In the genomic region with DNA sequence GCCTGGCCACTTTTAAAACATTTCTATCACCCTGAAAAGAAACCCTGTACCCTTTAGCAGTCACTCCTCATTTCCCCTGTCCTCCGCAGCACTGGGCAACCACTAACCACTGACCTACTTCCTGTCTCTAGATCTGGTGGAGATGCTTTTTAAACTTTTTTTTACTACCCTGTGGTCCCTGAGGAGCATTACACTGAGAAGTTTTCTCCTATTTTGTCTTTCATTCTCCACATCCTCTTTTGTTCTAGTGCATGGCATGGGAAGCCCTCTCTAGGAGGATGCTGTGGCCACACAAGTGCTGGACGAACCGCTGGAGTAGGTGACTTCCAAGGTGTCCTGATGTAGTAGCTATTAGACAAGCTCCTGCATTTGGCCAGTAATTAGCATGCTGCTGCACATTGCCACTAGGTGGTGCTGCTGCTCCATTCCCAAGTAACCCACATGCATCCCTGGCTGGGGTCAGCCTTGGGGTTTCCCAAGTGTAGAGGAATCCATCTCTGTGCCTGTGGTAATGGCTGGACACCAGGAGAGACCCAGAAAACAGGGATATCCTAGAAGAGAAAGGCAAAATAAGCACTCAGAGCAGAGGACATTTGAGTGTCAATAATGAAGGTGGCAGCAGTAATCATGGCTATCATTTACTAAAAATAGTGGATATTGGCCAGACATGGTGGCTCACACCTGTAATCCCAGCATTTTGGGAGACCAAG, we compare ENCODE assay signal across 1 cellular context.
TF ChIP-seq lines count a peak whose summit lies in the region.

No MANE protein-coding gene starts in this region.

TF ChIP-seq in HepG2, 621 proteins besides CTCF, POLR2A, EP300 and RAD21 (continued from another document):
- TF ChIP-seq, protein P1, sequence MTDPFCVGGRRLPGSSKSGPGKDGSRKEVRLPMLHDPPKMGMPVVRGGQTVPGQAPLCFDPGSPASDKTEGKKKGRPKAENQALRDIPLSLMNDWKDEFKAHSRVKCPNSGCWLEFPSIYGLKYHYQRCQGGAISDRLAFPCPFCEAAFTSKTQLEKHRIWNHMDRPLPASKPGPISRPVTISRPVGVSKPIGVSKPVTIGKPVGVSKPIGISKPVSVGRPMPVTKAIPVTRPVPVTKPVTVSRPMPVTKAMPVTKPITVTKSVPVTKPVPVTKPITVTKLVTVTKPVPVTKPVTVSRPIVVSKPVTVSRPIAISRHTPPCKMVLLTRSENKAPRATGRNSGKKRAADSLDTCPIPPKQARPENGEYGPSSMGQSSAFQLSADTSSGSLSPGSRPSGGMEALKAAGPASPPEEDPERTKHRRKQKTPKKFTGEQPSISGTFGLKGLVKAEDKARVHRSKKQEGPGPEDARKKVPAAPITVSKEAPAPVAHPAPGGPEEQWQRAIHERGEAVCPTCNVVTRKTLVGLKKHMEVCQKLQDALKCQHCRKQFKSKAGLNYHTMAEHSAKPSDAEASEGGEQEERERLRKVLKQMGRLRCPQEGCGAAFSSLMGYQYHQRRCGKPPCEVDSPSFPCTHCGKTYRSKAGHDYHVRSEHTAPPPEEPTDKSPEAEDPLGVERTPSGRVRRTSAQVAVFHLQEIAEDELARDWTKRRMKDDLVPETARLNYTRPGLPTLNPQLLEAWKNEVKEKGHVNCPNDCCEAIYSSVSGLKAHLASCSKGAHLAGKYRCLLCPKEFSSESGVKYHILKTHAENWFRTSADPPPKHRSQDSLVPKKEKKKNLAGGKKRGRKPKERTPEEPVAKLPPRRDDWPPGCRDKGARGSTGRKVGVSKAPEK (CRISPR knock-in tag; IDR thresholded peaks at IDR 0.05; ENCODE audit: borderline replicate concordance) = peak; percentile 56; the same call in 1 of the 2 replicates
- TF ChIP-seq TOPORS (CRISPR knock-in tag; IDR thresholded peaks at IDR 0.05) (peak; percentile 31; the same call in 1 of the 2 replicates), XRCC5 (optimal IDR thresholded peaks at IDR 0.05; ENCODE audit: low read length) (peak; percentile 73), KDM2A (CRISPR knock-in tag; IDR thresholded peaks at IDR 0.05; ENCODE audit: borderline replicate concordance, low read depth) (peak; percentile 80), ZNF619 (CRISPR knock-in tag; IDR thresholded peaks at IDR 0.05) (0 out of 2 replicates have a peak, but pooled peaks have one; percentile 57), FLYWCH1 (CRISPR knock-in tag; IDR thresholded peaks at IDR 0.05) (no peak), SPEN (CRISPR knock-in tag; IDR thresholded peaks at IDR 0.05; ENCODE audit: low read depth) (0 out of 2 replicates have a peak, but pooled peaks have one; percentile 26), ZNF615 (CRISPR knock-in tag; IDR thresholded peaks at IDR 0.05; ENCODE audit: borderline replicate concordance) (0 out of 2 replicates have a peak, but pooled peaks have one; percentile 47), SP4 (CRISPR knock-in tag; IDR thresholded peaks at IDR 0.05) (peak; percentile 46; the same call in 1 of the 2 replicates), ZNF451 (CRISPR knock-in tag; IDR thresholded peaks at IDR 0.05) (no peak), SP1 (IDR thresholded peaks at IDR 0.05) (no peak), SP1 (CRISPR knock-in tag; IDR thresholded peaks at IDR 0.05) (0 out of 2 replicates have a peak, but pooled peaks have one; percentile 18), MYC (CRISPR knock-in tag; IDR thresholded peaks at IDR 0.05; ENCODE audit: borderline replicate concordance) (peak; percentile 46; the same call in 1 of the 2 replicates), KDM3A (CRISPR knock-in tag; IDR thresholded peaks at IDR 0.05; ENCODE audit: low read depth) (peak; percentile 43; the same call in 1 of the 2 replicates), NFYB (CRISPR knock-in tag; IDR thresholded peaks at IDR 0.05) (no peak), HOXA5 (CRISPR knock-in tag; IDR thresholded peaks at IDR 0.05) (0 out of 2 replicates have a peak, but pooled peaks have one; percentile 56), ZNF598 (CRISPR knock-in tag; IDR thresholded peaks at IDR 0.05; ENCODE audit: borderline replicate concordance) (0 out of 2 replicates have a peak, but pooled peaks have one; percentile 66), HCFC1 (IDR thresholded peaks at IDR 0.05; ENCODE audit: low read depth, low read length) (0 out of 2 replicates have a peak, but pooled peaks have one; percentile 19), ZSCAN22 (CRISPR knock-in tag; IDR thresholded peaks at IDR 0.05) (no peak), ZFP1 (CRISPR knock-in tag; IDR thresholded peaks at IDR 0.05) (no peak), KLF16 (CRISPR knock-in tag; IDR thresholded peaks at IDR 0.05) (peak in 1 of 2 experiments; percentile 10; a peak in 1 of 4 replicates), ZNF136 (CRISPR knock-in tag; IDR thresholded peaks at IDR 0.05; ENCODE audit: low read depth) (0 out of 2 replicates have a peak, but pooled peaks have one; percentile 65), ZNF788 (CRISPR knock-in tag; IDR thresholded peaks at IDR 0.05; ENCODE audit: borderline replicate concordance) (peak; percentile 57; the same call in 1 of the 2 replicates), WIZ (CRISPR knock-in tag; IDR thresholded peaks at IDR 0.05) (peak; percentile 61; the same call in 1 of the 2 replicates), MEF2D (CRISPR knock-in tag; IDR thresholded peaks at IDR 0.05) (0 out of 2 replicates have a peak, but pooled peaks have one; percentile 30), ZNF382 (CRISPR knock-in tag; IDR thresholded peaks at IDR 0.05; ENCODE audit: borderline replicate concordance) (no peak), ZSCAN25 (CRISPR knock-in tag; IDR thresholded peaks at IDR 0.05) (peak; percentile 24; the same call in 1 of the 2 replicates)
- TF ChIP-seq, protein P2, sequence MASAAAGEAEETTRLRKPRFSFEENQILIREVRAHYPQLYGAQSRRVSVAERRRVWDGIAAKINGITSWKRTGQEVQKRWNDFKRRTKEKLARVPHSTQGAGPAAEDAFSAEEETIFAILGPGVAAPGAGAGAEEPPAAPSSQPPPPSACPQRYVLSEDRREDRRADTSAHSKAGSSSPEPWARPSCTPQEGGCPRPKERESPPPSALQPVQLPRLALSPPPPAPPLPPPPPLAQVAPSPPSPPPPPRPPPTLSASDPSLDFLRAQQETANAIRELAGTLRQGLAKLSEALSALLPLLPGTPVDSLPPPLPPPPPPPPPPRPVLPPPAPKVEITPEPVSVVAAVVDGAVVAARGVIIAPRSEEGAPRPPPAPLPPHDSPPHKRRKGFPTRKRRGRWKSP (CRISPR knock-in tag; IDR thresholded peaks at IDR 0.05) = 0 out of 2 replicates have a peak, but pooled peaks have one; percentile 26
- TF ChIP-seq, protein P3, sequence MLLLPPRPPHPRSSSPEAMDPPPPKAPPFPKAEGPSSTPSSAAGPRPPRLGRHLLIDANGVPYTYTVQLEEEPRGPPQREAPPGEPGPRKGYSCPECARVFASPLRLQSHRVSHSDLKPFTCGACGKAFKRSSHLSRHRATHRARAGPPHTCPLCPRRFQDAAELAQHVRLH (CRISPR knock-in tag; IDR thresholded peaks at IDR 0.05; ENCODE audit: borderline replicate concordance, low read depth) = 0 out of 2 replicates have a peak, but pooled peaks have one; percentile 17
- TF ChIP-seq, protein P4, sequence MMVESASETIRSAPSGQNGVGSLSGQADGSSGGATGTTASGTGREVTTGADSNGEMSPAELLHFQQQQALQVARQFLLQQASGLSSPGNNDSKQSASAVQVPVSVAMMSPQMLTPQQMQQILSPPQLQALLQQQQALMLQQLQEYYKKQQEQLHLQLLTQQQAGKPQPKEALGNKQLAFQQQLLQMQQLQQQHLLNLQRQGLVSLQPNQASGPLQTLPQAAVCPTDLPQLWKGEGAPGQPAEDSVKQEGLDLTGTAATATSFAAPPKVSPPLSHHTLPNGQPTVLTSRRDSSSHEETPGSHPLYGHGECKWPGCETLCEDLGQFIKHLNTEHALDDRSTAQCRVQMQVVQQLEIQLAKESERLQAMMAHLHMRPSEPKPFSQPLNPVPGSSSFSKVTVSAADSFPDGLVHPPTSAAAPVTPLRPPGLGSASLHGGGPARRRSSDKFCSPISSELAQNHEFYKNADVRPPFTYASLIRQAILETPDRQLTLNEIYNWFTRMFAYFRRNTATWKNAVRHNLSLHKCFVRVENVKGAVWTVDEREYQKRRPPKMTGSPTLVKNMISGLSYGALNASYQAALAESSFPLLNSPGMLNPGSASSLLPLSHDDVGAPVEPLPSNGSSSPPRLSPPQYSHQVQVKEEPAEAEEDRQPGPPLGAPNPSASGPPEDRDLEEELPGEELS (CRISPR knock-in tag; IDR thresholded peaks at IDR 0.05) = no peak
- TF ChIP-seq, protein P5, sequence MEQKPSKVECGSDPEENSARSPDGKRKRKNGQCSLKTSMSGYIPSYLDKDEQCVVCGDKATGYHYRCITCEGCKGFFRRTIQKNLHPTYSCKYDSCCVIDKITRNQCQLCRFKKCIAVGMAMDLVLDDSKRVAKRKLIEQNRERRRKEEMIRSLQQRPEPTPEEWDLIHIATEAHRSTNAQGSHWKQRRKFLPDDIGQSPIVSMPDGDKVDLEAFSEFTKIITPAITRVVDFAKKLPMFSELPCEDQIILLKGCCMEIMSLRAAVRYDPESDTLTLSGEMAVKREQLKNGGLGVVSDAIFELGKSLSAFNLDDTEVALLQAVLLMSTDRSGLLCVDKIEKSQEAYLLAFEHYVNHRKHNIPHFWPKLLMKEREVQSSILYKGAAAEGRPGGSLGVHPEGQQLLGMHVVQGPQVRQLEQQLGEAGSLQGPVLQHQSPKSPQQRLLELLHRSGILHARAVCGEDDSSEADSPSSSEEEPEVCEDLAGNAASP (CRISPR knock-in tag; IDR thresholded peaks at IDR 0.05; ENCODE audit: borderline replicate concordance) = peak; percentile 55; the same call in 1 of the 2 replicates
TF ChIP-seq in HepG2: peak in this region for 59.
